Comparison of ENCODE assay signal across 8 cellular contexts in genomic region chr19:18541992-18542935, GRCh38. TPM values are rescaled to one million over a fixed set of nuclear protein-coding genes. Genes with fewer than 3 reads are reported as not detected.
DNase-seq lines count a peak whose midpoint lies in the region; ATAC-seq and TF ChIP-seq lines count a peak whose summit lies in the region.

No MANE protein-coding gene starts in this region.

- peak overlapping the region; percentile 86 for H3K4me3 ChIP-seq in PC-9

- POLR2A ChIA-PET in PC-9 (lab: Charles Lee; ENCODE audit: unreplicated experiment): interaction anchor here (0.6 kb wide), 1 partner anchor 249 kb away, joined by 12 read pairs; no protein-coding TSS in a partner anchor

- H3K27ac Mint-ChIP-seq in effector memory CD8-positive, alpha-beta T cell: peak overlapping the region; percentile 97 to 98
- peak overlapping the region; percentile 81 for H3K27ac Mint-ChIP-seq in neural crest cell (ENCODE audit: unreplicated experiment)

- peaks cover 18 to 22% of the 10 kb centered on the region in 2 donors for H3K4me1 Mint-ChIP-seq in effector memory CD8-positive, alpha-beta T cell (ENCODE audit: low read depth in 2 of 2)
- peaks cover 16% of the 10 kb centered on the region for H3K4me1 Mint-ChIP-seq in neural crest cell

- H4K20me1 ChIP-seq in PC-9 (ENCODE audit: insufficient read depth): no peaks in the 10 kb centered on the region

- no peak overlapping the region for H3K27ac ChIP-seq in PC-9

- H3K79me2 ChIP-seq in PC-9 (ENCODE audit: low read depth): peaks cover 17% of the 10 kb centered on the region

- H3K36me3 ChIP-seq in PC-9 (ENCODE audit: low read depth): peaks cover 24% of the 10 kb centered on the region

- intact Hi-C loops in PC-9 (cut with micrococcal nuclease; ENCODE audit: unreplicated experiment): no loop called here

- no peaks in the 10 kb centered on the region for H3K27me3 ChIP-seq in PC-9 (ENCODE audit: insufficient read depth, low read depth)

- peak; percentile 41 for DNase-seq in D341Med (ENCODE audit: low spot score)
- no peak for DNase-seq in PC-9
- no peak for DNase-seq in effector memory CD8-positive, alpha-beta T cell
- no peak for DNase-seq in neural crest cell (ENCODE audit: low read depth, low spot score)
- no peak for DNase-seq in medulla oblongata (ENCODE audit: extremely low spot score)
- DNase-seq in DMS 273 (lab: John Stamatoyannopoulos, UW; ENCODE audit: unreplicated experiment): no peak
- DNase-seq in omental fat pad (ENCODE audit: low spot score): no peak

- peaks cover 10% of the 10 kb centered on the region; the same call in 1 of the 2 replicates for H3K4me1 ChIP-seq in PC-9 (replicated peaks; ENCODE audit: insufficient read depth)

- CTCF ChIA-PET in PC-9 (lab: Charles Lee): interaction anchor here (0.6 kb wide), 1 partner anchor 152 kb away, joined by 5 read pairs; no protein-coding TSS in a partner anchor

- H3K9me2 ChIP-seq in PC-9 (ENCODE audit: insufficient read depth): no peaks in the 10 kb centered on the region

- TF ChIP-seq CTCF in PC-9 (conservative IDR thresholded peaks at IDR 0.05): no peak
- TF ChIP-seq CTCF in neural crest cell (conservative IDR thresholded peaks at IDR 0.05): no peak
- TF ChIP-seq CTCF in omental fat pad (IDR thresholded peaks at IDR 0.05): no peak

- ATAC-seq in effector memory CD8-positive, alpha-beta T cell (replicated peaks): no peak
- ATAC-seq in GM21619 (IDR thresholded peaks at IDR 0.05; ENCODE audit: unreplicated experiment) (no peak), omental fat pad (ENCODE audit: low FRiP score) (no peak)

- H3K4me3 Mint-ChIP-seq in effector memory CD8-positive, alpha-beta T cell: peak overlapping the region; percentile 95 to 97
- peak overlapping the region; percentile 90 for H3K4me3 Mint-ChIP-seq in neural crest cell

- peak overlapping the region; percentile 70; the same call in 1 of the 2 replicates for H2AFZ ChIP-seq in PC-9

- no TSS peak for BruUV-seq in PC-9 (replicated peaks; lab: Mats Ljungman, UMichigan)

- peaks cover 38% of the 10 kb centered on the region for H3K36me3 Mint-ChIP-seq in effector memory CD8-positive, alpha-beta T cell (ENCODE audit: insufficient read depth)
- no peaks in the 10 kb centered on the region for H3K36me3 Mint-ChIP-seq in neural crest cell (ENCODE audit: low read depth)

- no peaks in the 10 kb centered on the region for H3K27me3 Mint-ChIP-seq in effector memory CD8-positive, alpha-beta T cell
- no peaks in the 10 kb centered on the region for H3K27me3 Mint-ChIP-seq in neural crest cell (ENCODE audit: low read depth)

- H3K9me3 Mint-ChIP-seq in effector memory CD8-positive, alpha-beta T cell: no peaks in the 10 kb centered on the region
- H3K9me3 Mint-ChIP-seq in neural crest cell: no peaks in the 10 kb centered on the region

- no peaks in the 10 kb centered on the region for H3K9me3 ChIP-seq in PC-9 (ENCODE audit: insufficient read depth, low read depth)

- peaks cover 6% of the 10 kb centered on the region; the same call in 1 of the 2 replicates for H3F3A ChIP-seq in PC-9 (ENCODE audit: insufficient read depth, low read depth)

- H3K4me2 ChIP-seq in PC-9: peak overlapping the region; percentile 99

RNA-seq across cellular contexts. Expression of gene FKBP8, which starts 1.1 kb away (rescaled TPM):
- total RNA-seq in PC-9 (2021) (231 and 320 TPM in 2 replicates), neural crest cell (173 and 175 TPM in 2 replicates), omental fat pad (100 to 1,000 TPM; 193 to 275 (median 236) TPM)

RNA-seq across cellular contexts. Expression of gene KXD1, which starts 15.4 kb away (rescaled TPM):
- total RNA-seq in PC-9 (2021) (97.0 and 101 TPM in 2 replicates), neural crest cell (88.5 and 91.7 TPM in 2 replicates), omental fat pad (100 to 1,000 TPM in 3 of 4 donors, 10 to 100 TPM in 1; 96.9 to 140 (median 102) TPM)

RNA-seq across cellular contexts. Expression of gene ELL, which starts 20.4 kb away (rescaled TPM):
- total RNA-seq in PC-9 (2021): 12.9 and 14.6 TPM in 2 replicates
- 11.1 and 14.2 TPM in 2 replicates for total RNA-seq in neural crest cell
- 10 to 100 TPM; 18.1 to 43.1 (median 24.8) TPM for total RNA-seq in omental fat pad

RNA-seq across cellular contexts. Expression of gene UBA52, which starts 29.4 kb away (rescaled TPM):
- total RNA-seq in PC-9 (2021) (1,141 and 1,151 TPM in 2 replicates), neural crest cell (1,081 and 1,137 TPM in 2 replicates), omental fat pad (100 to 1,000 TPM; 600 to 891 (median 689) TPM)

RNA-seq across cellular contexts. Expression of gene REX1BD, which starts 46.3 kb away (rescaled TPM):
- total RNA-seq in PC-9 (2021) (44.8 and 64.3 TPM in 2 replicates), neural crest cell (71.8 and 71.9 TPM in 2 replicates), omental fat pad (100 to 1,000 TPM in 2 of 4 donors, 10 to 100 TPM in 2; 79.5 to 127 (median 101) TPM)
